Comparison of ENCODE assay signal across 22 cellular contexts in the genomic region with DNA sequence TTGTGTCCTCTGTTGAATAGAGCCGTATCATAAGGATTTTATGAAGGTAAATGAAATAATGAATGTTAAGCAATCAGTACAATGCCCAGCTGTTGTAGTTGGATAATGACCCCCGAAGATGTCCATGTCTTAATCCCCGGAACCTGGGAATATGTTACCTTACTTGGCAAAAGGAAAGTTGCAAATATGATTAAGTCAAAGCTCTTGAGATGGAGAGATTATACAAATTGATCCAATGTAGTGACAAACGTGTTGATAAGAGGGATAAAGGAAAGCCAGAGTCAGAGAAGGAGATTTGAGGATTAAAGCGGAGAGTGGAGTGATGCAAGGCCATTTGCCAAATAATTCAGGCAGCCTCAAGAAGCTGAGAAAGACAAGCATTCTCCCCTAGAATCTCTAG. TPM values are rescaled to one million over a fixed set of nuclear protein-coding genes. Genes with fewer than 3 reads are reported as not detected.
"Had no signal": no experiment of that assay in that cellular context is flagged by ENCODE, and none has a peak within 500 bp of the region (broad histone marks: within the 10 kb centered on the region; RNA-seq: fewer than 3 reads in every experiment).

No MANE protein-coding gene starts in this region.

- H3K27ac ChIP-seq: HL-60, KMS-11, RWPE1, SJCRH30, SK-N-MC had no signal

- H3K4me1 Mint-ChIP-seq: IgD-negative memory B cell had no signal

- H3K4me1 ChIP-seq: SJCRH30 had no signal

- H3K4me3 ChIP-seq: K562, SJCRH30, SK-N-MC had no signal

- H3K27me3 Mint-ChIP-seq: IgD-negative memory B cell had no signal

- H3K9me3 ChIP-seq: SJCRH30 had no signal

- H3K4me3 Mint-ChIP-seq: IgD-negative memory B cell had no signal

- DNase-seq: Kasumi-1, MM.1S, NCI-H1092 treated with DMSO at 0.1 percent for 48 hours, NCI-H1436, NCI-H187, NCI-H2029 treated with DMSO at 0.1 percent for 48 hours, NCI-H2171 treated with DMSO at 0.1 percent for 48 hours, NCI-H345, NCI-H446 treated with DMSO at 0.1 percent for 48 hours, NCI-H510A treated with DMSO at 0.1 percent for 48 hours, NCI-H774, SHP77, SJCRH30 had no signal

- ATAC-seq: K562, Panc1 had no signal

- H3K36me3 Mint-ChIP-seq: IgD-negative memory B cell had no signal

- H3K27me3 ChIP-seq: SJCRH30 had no signal

- H3K4me2 ChIP-seq: KMS-11 had no signal

- FAIRE-seq: HTR-8/SVneo, K562 had no signal

- H3K9ac ChIP-seq: KMS-11 had no signal

- H3K27ac Mint-ChIP-seq: IgD-negative memory B cell had no signal

- H3K36me3 ChIP-seq: SJCRH30 had no signal

RNA-seq across cellular contexts. Expression of gene MGAT4C, which starts 19.2 kb away (rescaled TPM):
- total RNA-seq: K562, M059J had no signal
- polyA plus RNA-seq: IgD-negative memory B cell, K562 had no signal
